Comparison of ENCODE assay signal across 23 cellular contexts in genomic region chr20:25173886-25174308, GRCh38.
"Had no signal": no experiment of that assay in that cellular context is flagged by ENCODE, and none has a peak within 500 bp of the region (broad histone marks: within the 10 kb centered on the region; RNA-seq: fewer than 3 reads in every experiment).

No MANE protein-coding gene starts in this region.

- H3K4me1 Mint-ChIP-seq: activated CD4-positive, alpha-beta T cell treated with anti-CD3 and anti-CD28 coated beads, Interleukin-2, amount 10 ng/mL, durations not matched to agents 7 days and 5 days; immature natural killer cell had no signal

- H3K27ac ChIP-seq: hepatocyte, left ventricle myocardium inferior, ovary, psoas muscle, transverse colon had no signal

- H3K9me3 ChIP-seq: left ventricle myocardium inferior, ovary, psoas muscle, transverse colon had no signal

- DNase-seq: activated CD4-positive, alpha-beta T cell treated with anti-CD3 and anti-CD28 coated beads, Interleukin-2, amount 10 ng/mL, durations not matched to agents 7 days and 5 days; activated CD4-positive, CD25-positive, alpha-beta regulatory T cell treated with anti-CD3 and anti-CD28 coated beads, Interleukin-2, amount 50 U/mL, for 72 hours; activated CD8-positive, alpha-beta T cell treated with anti-CD3 and anti-CD28 coated beads for 36 hours; activated naive CD8-positive, alpha-beta T cell treated with anti-CD3 and anti-CD28 coated beads, Interleukin-2, amount 10 ng/mL, durations not matched to agents 7 days and 5 days; amygdala; effector CD4-positive, alpha-beta T cell; erythroblast; glutamatergic neuron; immature natural killer cell; left ventricle myocardium inferior; midbrain; ovary; psoas muscle; right cardiac atrium; stimulated activated CD4-positive, alpha-beta T cell treated with anti-CD3 and anti-CD28 coated beads, Interleukin-1b, Interleukin-23, amount 100 ng/mL, for 48 hours; transverse colon had no signal

- H3K4me3 ChIP-seq: hepatocyte, left ventricle myocardium inferior, ovary, psoas muscle, transverse colon had no signal

- H3K4me3 Mint-ChIP-seq: activated CD4-positive, alpha-beta T cell treated with anti-CD3 and anti-CD28 coated beads, Interleukin-2, amount 10 ng/mL, durations not matched to agents 7 days and 5 days; activated CD8-positive, alpha-beta T cell treated with anti-CD3 and anti-CD28 coated beads for 36 hours; activated naive CD8-positive, alpha-beta T cell treated with anti-CD3 and anti-CD28 coated beads, Interleukin-2, amount 10 ng/mL, durations not matched to agents 7 days and 5 days; activated T-helper 1 cell treated with anti-CD3 and anti-CD28 coated beads, Interleukin-12 subunit alpha, Interleukin-12 subunit beta, Interleukin-2, Interleukin-4 antibody, amounts not matched to agents 30 ng/mL and 10 ng/mL and 1 ng/mL, durations not matched to agents 14 hours and 24 hours and 36 hours; immature natural killer cell; natural killer cell treated with Interleukin-12 subunit alpha and Interleukin-12 subunit beta and Interleukin-15 and Interleukin-18, amount 100 ng/mL, for 72 hours had no signal

- H3K36me3 Mint-ChIP-seq: activated naive CD8-positive, alpha-beta T cell treated with anti-CD3 and anti-CD28 coated beads, Interleukin-2, amount 10 ng/mL, durations not matched to agents 7 days and 5 days; natural killer cell treated with Interleukin-12 subunit alpha and Interleukin-12 subunit beta and Interleukin-15 and Interleukin-18, amount 100 ng/mL, for 72 hours had no signal

- H3K27ac Mint-ChIP-seq: activated CD4-positive, alpha-beta T cell treated with anti-CD3 and anti-CD28 coated beads, Interleukin-2, amount 10 ng/mL, durations not matched to agents 7 days and 5 days; activated CD8-positive, alpha-beta T cell treated with anti-CD3 and anti-CD28 coated beads for 36 hours; activated naive CD8-positive, alpha-beta T cell treated with anti-CD3 and anti-CD28 coated beads, Interleukin-2, amount 10 ng/mL, durations not matched to agents 7 days and 5 days; activated T-helper 1 cell treated with anti-CD3 and anti-CD28 coated beads, Interleukin-12 subunit alpha, Interleukin-12 subunit beta, Interleukin-2, Interleukin-4 antibody, amounts not matched to agents 30 ng/mL and 10 ng/mL and 1 ng/mL, durations not matched to agents 14 hours and 24 hours and 36 hours; immature natural killer cell; natural killer cell treated with Interleukin-12 subunit alpha and Interleukin-12 subunit beta and Interleukin-15 and Interleukin-18, amount 100 ng/mL, for 72 hours had no signal

- H3K27me3 Mint-ChIP-seq: activated CD8-positive, alpha-beta T cell treated with anti-CD3 and anti-CD28 coated beads for 36 hours had no signal

- FAIRE-seq: bronchial epithelial cell, endometrium, frontal cortex, urothelium cell line had no signal

- H3K9me3 Mint-ChIP-seq: activated CD4-positive, alpha-beta T cell treated with anti-CD3 and anti-CD28 coated beads, Interleukin-2, amount 10 ng/mL, durations not matched to agents 7 days and 5 days; activated CD8-positive, alpha-beta T cell treated with anti-CD3 and anti-CD28 coated beads for 36 hours; activated naive CD8-positive, alpha-beta T cell treated with anti-CD3 and anti-CD28 coated beads, Interleukin-2, amount 10 ng/mL, durations not matched to agents 7 days and 5 days; activated T-helper 1 cell treated with anti-CD3 and anti-CD28 coated beads, Interleukin-12 subunit alpha, Interleukin-12 subunit beta, Interleukin-2, Interleukin-4 antibody, amounts not matched to agents 30 ng/mL and 10 ng/mL and 1 ng/mL, durations not matched to agents 14 hours and 24 hours and 36 hours; immature natural killer cell; natural killer cell treated with Interleukin-12 subunit alpha and Interleukin-12 subunit beta and Interleukin-15 and Interleukin-18, amount 100 ng/mL, for 72 hours had no signal

- H3K4me2 ChIP-seq: hepatocyte had no signal

- ATAC-seq: activated CD8-positive, alpha-beta T cell treated with anti-CD3 and anti-CD28 coated beads for 36 hours; natural killer cell treated with Interleukin-12 subunit alpha and Interleukin-12 subunit beta and Interleukin-15 and Interleukin-18, amount 100 ng/mL, for 72 hours; psoas muscle; right cardiac atrium had no signal
